Comparison of ENCODE assay signal across 8 cellular contexts in the genomic region with DNA sequence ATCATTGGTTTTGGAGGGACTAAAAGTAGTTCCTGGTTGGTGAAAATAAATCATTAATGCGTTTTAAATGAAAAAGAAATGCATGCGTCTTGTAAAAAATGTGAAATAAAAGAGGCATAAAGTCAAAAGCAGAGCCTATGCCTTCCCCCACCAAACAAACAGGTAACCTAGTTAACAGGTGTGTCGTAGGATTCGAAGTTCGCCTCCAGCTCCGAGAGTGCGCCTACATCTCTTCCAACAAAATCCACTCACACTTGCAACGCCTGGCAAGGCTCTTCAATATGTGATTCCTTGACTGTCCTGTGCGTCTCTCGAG. TPM values are rescaled to one million over a fixed set of nuclear protein-coding genes. Genes with fewer than 3 reads are reported as not detected.
DNase-seq lines count a peak whose midpoint lies in the region; ATAC-seq, FAIRE-seq and TF ChIP-seq lines count a peak whose summit lies in the region.

No MANE protein-coding gene starts in this region.

- intact Hi-C loops in heart left ventricle (cut with DNase I), result loop anchor here in 5 of 10 donors (2.0 to 10.0 kb wide), 4 partner anchors 52 to 62 kb away; a partner anchor contains a TSS
- intact Hi-C loops in Right ventricle myocardium superior (cut with DNase I), result no loop called here
- intact Hi-C loops in kidney (cut with DNase I), result no loop called here

- H3K27me3 ChIP-seq in heart left ventricle, result no peaks in the 10 kb centered on the region
- H3K27me3 ChIP-seq in thymus (ENCODE audit: control insufficient read depth, insufficient read depth), result no peaks in the 10 kb centered on the region

- H3K9me3 ChIP-seq in heart left ventricle, result no peaks in the 10 kb centered on the region
- H3K9me3 ChIP-seq in kidney (ENCODE audit: control insufficient read depth in 1 of 2, low read length in 2 of 2), result no peaks in the 10 kb centered on the region
- no peaks in the 10 kb centered on the region for H3K9me3 ChIP-seq in thymus (ENCODE audit: control insufficient read depth)

- no peak for FAIRE-seq in kidney (lab: Jason Lieb, UNC)

- WGBS in heart left ventricle, 4 donors, result 7 to 14% (median 9%) methylated on average over 10 of the region's 10 CpGs
- WGBS in thymus, result 17% methylated on average over 10 of the region's 10 CpGs

- TF ChIP-seq CTCF in heart left ventricle (IDR thresholded peaks at IDR 0.05) (no peak), kidney (IDR thresholded peaks at IDR 0.05; ENCODE audit: borderline replicate concordance, extremely low read depth, insufficient read depth) (no peak)

- peak overlapping the region; percentile 97 for H3K27ac Mint-ChIP-seq in activated naive CD8-positive, alpha-beta T cell treated with anti-CD3 and anti-CD28 coated beads, Interleukin-2, amount 10 ng/mL, durations not matched to agents 7 days and 5 days

- ATAC-seq in heart left ventricle, result peak in 1 of 4 donors; percentile 31
- ATAC-seq in Right ventricle myocardium superior (ENCODE audit: poor library complexity), result no peak
- ATAC-seq in activated naive CD8-positive, alpha-beta T cell treated with anti-CD3 and anti-CD28 coated beads, Interleukin-2, amount 10 ng/mL, durations not matched to agents 7 days and 5 days (ENCODE audit: low read depth), result no peak
- no peak for ATAC-seq in HG02938 (IDR thresholded peaks at IDR 0.05; ENCODE audit: unreplicated experiment)
- ATAC-seq in GM19328 (IDR thresholded peaks at IDR 0.05; ENCODE audit: unreplicated experiment), result no peak

- H3K27me3 Mint-ChIP-seq in activated naive CD8-positive, alpha-beta T cell treated with anti-CD3 and anti-CD28 coated beads, Interleukin-2, amount 10 ng/mL, durations not matched to agents 7 days and 5 days, result no peaks in the 10 kb centered on the region

- POLR2A ChIA-PET in activated naive CD8-positive, alpha-beta T cell treated with anti-CD3 and anti-CD28 coated beads, Interleukin-2, amount 10 ng/mL, durations not matched to agents 7 days and 5 days (lab: Charles Lee), result interaction anchor here (0.6 to 5.3 kb wide), 12 partner anchors 10 to 748 kb away, joined by 3 to 58 read pairs (median 6); a partner anchor contains a TSS

- H3K4me3 ChIP-seq in heart left ventricle (peak overlapping the region; percentile 54 to 97 (median 79)), kidney (ENCODE audit: low read length in 2 of 2) (peak overlapping the region; percentile 68 to 87), thymus (ENCODE audit: low read length) (peak overlapping the region; percentile 98)

- no peak for TF ChIP-seq POLR2A in heart left ventricle (IDR thresholded peaks at IDR 0.05)

- peak overlapping the region; percentile 67 to 96 for H3K9ac ChIP-seq in kidney (ENCODE audit: low read length in 2 of 2)

- H3K36me3 ChIP-seq in heart left ventricle (peaks cover 0 to 25% (median 10%) of the 10 kb centered on the region in 9 donors), kidney (ENCODE audit: control insufficient read depth in 1 of 2, insufficient read depth in 2 of 2, low read length in 2 of 2) (no peaks in the 10 kb centered on the region), thymus (ENCODE audit: control insufficient read depth, insufficient read depth) (no peaks in the 10 kb centered on the region)

- H3K36me3 Mint-ChIP-seq in activated naive CD8-positive, alpha-beta T cell treated with anti-CD3 and anti-CD28 coated beads, Interleukin-2, amount 10 ng/mL, durations not matched to agents 7 days and 5 days, result peaks cover 10% of the 10 kb centered on the region

- DNase-seq in heart left ventricle (no peak), Right ventricle myocardium superior (no peak), kidney (no peak), UCSD-AML1 (lab: John Stamatoyannopoulos, UW; ENCODE audit: unreplicated experiment) (no peak)
- DNase-seq in activated naive CD8-positive, alpha-beta T cell treated with anti-CD3 and anti-CD28 coated beads, Interleukin-2, amount 10 ng/mL, durations not matched to agents 7 days and 5 days, result no peak

- H3K9me3 Mint-ChIP-seq in activated naive CD8-positive, alpha-beta T cell treated with anti-CD3 and anti-CD28 coated beads, Interleukin-2, amount 10 ng/mL, durations not matched to agents 7 days and 5 days, result no peaks in the 10 kb centered on the region

- H3K4me1 Mint-ChIP-seq in activated naive CD8-positive, alpha-beta T cell treated with anti-CD3 and anti-CD28 coated beads, Interleukin-2, amount 10 ng/mL, durations not matched to agents 7 days and 5 days, result peaks cover 39% of the 10 kb centered on the region

- peaks cover 9 to 73% (median 42%) of the 10 kb centered on the region in 12 donors for H3K4me1 ChIP-seq in heart left ventricle
- peaks cover 8 to 9% of the 10 kb centered on the region in 2 donors for H3K4me1 ChIP-seq in kidney (ENCODE audit: control insufficient read depth in 1 of 2, insufficient read depth in 1 of 2, low read depth in 1 of 2, low read length in 2 of 2)
- H3K4me1 ChIP-seq in thymus (ENCODE audit: control insufficient read depth, insufficient read depth, low read length), result peaks cover 9% of the 10 kb centered on the region

- peak overlapping the region; percentile 97 for H3K4me3 Mint-ChIP-seq in activated naive CD8-positive, alpha-beta T cell treated with anti-CD3 and anti-CD28 coated beads, Interleukin-2, amount 10 ng/mL, durations not matched to agents 7 days and 5 days

- H3K27ac ChIP-seq in heart left ventricle, result peak overlapping the region; percentile 92 to 99 (median 98)
- peak overlapping the region; percentile 94 to 97 for H3K27ac ChIP-seq in kidney (ENCODE audit: low read depth in 2 of 2, low read length in 2 of 2)
- H3K27ac ChIP-seq in thymus (ENCODE audit: low read depth), result peak overlapping the region; percentile 99

RNA-seq across cellular contexts. Expression of a gene that starts 0.7 kb away (rescaled TPM):
- total RNA-seq in heart left ventricle (100 to 1,000 TPM in 2 of 9 donors, 10 to 100 TPM in 7; 78.6 to 103 (median 92.0) TPM), Right ventricle myocardium superior (90.9 TPM), kidney (126 TPM)
- polyA plus RNA-seq in heart left ventricle (10 to 100 TPM; 10.8 to 52.3 TPM), kidney (ENCODE audit: insufficient read depth, low read depth, low replicate concordance) (22.2 TPM), thymus (25.3 TPM)
- total RNA-seq in activated naive CD8-positive, alpha-beta T cell treated with anti-CD3 and anti-CD28 coated beads, Interleukin-2, amount 10 ng/mL, durations not matched to agents 7 days and 5 days, result 100 to 1,000 TPM in 1 of 2 experiments, 10 to 100 TPM in 1; 84.9 to 105 TPM
